In genomic region chr3:20148456-20148855, GRCh38 we compare ENCODE assay signal across 34 cellular contexts.
"Had no signal": no experiment of that assay in that cellular context is flagged by ENCODE, and none has a peak within 500 bp of the region (broad histone marks: within the 10 kb centered on the region; RNA-seq: fewer than 3 reads in every experiment).

No MANE protein-coding gene starts in this region.

- H3K4me1 ChIP-seq: foreskin keratinocyte, gastrocnemius medialis had no signal

- H3K9me3 ChIP-seq: esophagus muscularis mucosa, gastrocnemius medialis had no signal

- H3K36me3 ChIP-seq: brain microvascular endothelial cell had no signal

- H3K27ac Mint-ChIP-seq: activated B cell treated with CpG ODN at 0.5 μM for 24 hours; activated CD8-positive, alpha-beta memory T cell treated with anti-CD3 and anti-CD28 coated beads, Interleukin-2, amount 10 ng/mL, durations not matched to agents 7 days and 5 days; activated CD8-positive, alpha-beta T cell treated with anti-CD3 and anti-CD28 coated beads, Interleukin-2, amount 10 ng/mL, durations not matched to agents 7 days and 5 days; activated naive CD8-positive, alpha-beta T cell; activated T-helper 17 cell treated with anti-CD3 and anti-CD28 coated beads, Interleukin-2, amount 50 U/mL, for 72 hours; T-cell; T-helper 1 cell treated with Interleukin-12 subunit alpha and Interleukin-12 subunit beta and Interleukin-4 antibody, amounts not matched to agents 30 μg/mL and 1 μg/mL, for 36 hours; T-helper 2 cell treated with Interferon-gamma antibody and Interleukin-4, amounts not matched to agents 5 μg/mL and 100 μg/mL, for 36 hours had no signal

- H3K4me3 Mint-ChIP-seq: activated B cell treated with CpG ODN at 0.5 μM for 24 hours; activated CD8-positive, alpha-beta memory T cell treated with anti-CD3 and anti-CD28 coated beads, Interleukin-2, amount 10 ng/mL, durations not matched to agents 7 days and 5 days; activated CD8-positive, alpha-beta T cell treated with anti-CD3 and anti-CD28 coated beads, Interleukin-2, amount 10 ng/mL, durations not matched to agents 7 days and 5 days; activated naive CD8-positive, alpha-beta T cell; activated T-helper 17 cell treated with anti-CD3 and anti-CD28 coated beads, Interleukin-2, amount 50 U/mL, for 72 hours; central memory CD8-positive, alpha-beta T cell; effector memory CD8-positive, alpha-beta T cell; T-cell; T-helper 1 cell treated with Interleukin-12 subunit alpha and Interleukin-12 subunit beta and Interleukin-4 antibody, amounts not matched to agents 30 μg/mL and 1 μg/mL, for 36 hours; T-helper 2 cell treated with Interferon-gamma antibody and Interleukin-4, amounts not matched to agents 5 μg/mL and 100 μg/mL, for 36 hours had no signal

- H3K9me3 Mint-ChIP-seq: activated B cell treated with CpG ODN at 0.5 μM for 24 hours; activated T-helper 17 cell treated with anti-CD3 and anti-CD28 coated beads, Interleukin-2, amount 50 U/mL, for 72 hours; central memory CD8-positive, alpha-beta T cell; effector memory CD8-positive, alpha-beta T cell; T-cell; T-helper 1 cell treated with Interleukin-12 subunit alpha and Interleukin-12 subunit beta and Interleukin-4 antibody, amounts not matched to agents 30 μg/mL and 1 μg/mL, for 36 hours; T-helper 2 cell treated with Interferon-gamma antibody and Interleukin-4, amounts not matched to agents 5 μg/mL and 100 μg/mL, for 36 hours had no signal

- ATAC-seq: activated CD4-positive, CD25-positive, alpha-beta regulatory T cell treated with anti-CD3 and anti-CD28 coated beads, Interleukin-2, amount 50 U/mL, for 24 hours; activated CD8-positive, alpha-beta memory T cell treated with anti-CD3 and anti-CD28 coated beads, Interleukin-2, amount 10 ng/mL, durations not matched to agents 7 days and 5 days; activated CD8-positive, alpha-beta T cell treated with anti-CD3 and anti-CD28 coated beads, Interleukin-2, amount 10 ng/mL, durations not matched to agents 7 days and 5 days; activated T-helper 17 cell treated with anti-CD3 and anti-CD28 coated beads, Interleukin-2, amount 50 U/mL, for 72 hours; effector memory CD8-positive, alpha-beta T cell; foreskin keratinocyte; gastrocnemius medialis; T-cell had no signal

- H3K27me3 Mint-ChIP-seq: activated B cell treated with CpG ODN at 0.5 μM for 24 hours; activated CD8-positive, alpha-beta memory T cell treated with anti-CD3 and anti-CD28 coated beads, Interleukin-2, amount 10 ng/mL, durations not matched to agents 7 days and 5 days; activated naive CD8-positive, alpha-beta T cell; activated T-helper 17 cell treated with anti-CD3 and anti-CD28 coated beads, Interleukin-2, amount 50 U/mL, for 72 hours; central memory CD8-positive, alpha-beta T cell; effector memory CD8-positive, alpha-beta T cell; T-cell had no signal

- H3K27me3 ChIP-seq: brain microvascular endothelial cell, esophagus muscularis mucosa, foreskin keratinocyte, gastrocnemius medialis had no signal

- H3K4me1 Mint-ChIP-seq: activated B cell treated with CpG ODN at 0.5 μM for 24 hours; activated T-helper 17 cell treated with anti-CD3 and anti-CD28 coated beads, Interleukin-2, amount 50 U/mL, for 72 hours; central memory CD8-positive, alpha-beta T cell; T-cell had no signal

- H3K27ac ChIP-seq: brain microvascular endothelial cell, foreskin keratinocyte, gastrocnemius medialis, WERI-Rb-1 had no signal

- DNase-seq: activated B cell treated with CpG ODN at 0.5 μM for 24 hours; activated CD4-positive, alpha-beta T cell treated with anti-CD3 and anti-CD28 coated beads for 48 hours; activated CD4-positive, alpha-beta T cell treated with anti-CD3 and anti-CD28 coated beads, Interleukin-2, amount 50 U/mL, for 1 hour; activated CD4-positive, alpha-beta T cell treated with anti-CD3 and anti-CD28 coated beads, Interleukin-2, amount 50 U/mL, for 48 hours; activated CD8-positive, alpha-beta memory T cell treated with anti-CD3 and anti-CD28 coated beads, Interleukin-2, amount 10 ng/mL, durations not matched to agents 7 days and 5 days; activated CD8-positive, alpha-beta memory T cell treated with anti-CD3 and anti-CD28 coated beads, Interleukin-2, amount 50 U/mL, for 4 hours; activated CD8-positive, alpha-beta T cell treated with anti-CD3 and anti-CD28 coated beads, Interleukin-2, amount 10 ng/mL, durations not matched to agents 7 days and 5 days; activated effector memory CD4-positive, alpha-beta T cell treated with Interleukin-2 at 50 U/mL for 16 hours; activated gamma-delta T cell treated with Interleukin-2 at 50 U/mL for 16 hours; activated naive CD4-positive, alpha-beta T cell treated with anti-CD3 and anti-CD28 coated beads, Interleukin-2, amount 50 U/mL, for 16 hours; activated naive CD4-positive, alpha-beta T cell treated with Interleukin-2 at 50 U/mL for 16 hours; activated T-cell treated with anti-CD3 and anti-CD28 coated beads, Interleukin-2, amount 50 U/mL, for 1 hour; amniotic stem cell; anterior cingulate cortex; brain microvascular endothelial cell; cortex of kidney; dermis blood vessel endothelial cell; effector CD4-positive, alpha-beta T cell; effector memory CD8-positive, alpha-beta T cell; erythroblast; foreskin keratinocyte; gastrocnemius medialis; glutamatergic neuron; SW 1271; T-cell; T1000; WERI-Rb-1 had no signal

- H3K4me3 ChIP-seq: esophagus muscularis mucosa, gastrocnemius medialis had no signal
